In genomic region chr1:57362480-57362879, GRCh38 we compare ENCODE assay signal across 25 cellular contexts.
"Had no signal": no experiment of that assay in that cellular context is flagged by ENCODE, and none has a peak within 500 bp of the region (broad histone marks: within the 10 kb centered on the region; RNA-seq: fewer than 3 reads in every experiment).

No MANE protein-coding gene starts in this region.

- ATAC-seq: esophagus mucosa; gastrocnemius medialis; left colon; natural killer cell; pancreas; sciatic nerve; stimulated activated naive CD8-positive, alpha-beta T cell treated with anti-CD3 and anti-CD28 coated beads, Interleukin-15, amount 100 ng/mL, for 72 hours had no signal

- DNase-seq: dorsolateral prefrontal cortex; effector CD4-positive, alpha-beta T cell; foreskin fibroblast; gastrocnemius medialis; head of caudate nucleus; hippocampal formation; left colon; natural killer cell; pancreas; retina; stimulated activated CD4-positive, alpha-beta T cell treated with anti-CD3 and anti-CD28 coated beads, Interleukin-12 subunit alpha, Interleukin-12 subunit beta, amount 100 ng/mL, for 4 hours; stimulated activated CD4-positive, alpha-beta T cell treated with anti-CD3 and anti-CD28 coated beads, Interleukin-1b, Interleukin-23, amount 100 ng/mL, for 48 hours; stimulated activated CD4-positive, alpha-beta T cell treated with anti-CD3 and anti-CD28 coated beads, Interleukin-4, amount 100 ng/mL, for 1 hour; stimulated activated CD8-positive, alpha-beta memory T cell treated with anti-CD3 and anti-CD28 coated beads, Interleukin-4, amount 100 ng/mL, for 48 hours; stimulated activated naive CD4-positive, alpha-beta T cell; stimulated activated naive CD8-positive, alpha-beta T cell treated with anti-CD3 and anti-CD28 coated beads, Interleukin-15, amount 100 ng/mL, for 72 hours; thyroid gland; trophoblast cell had no signal

- H3K4me3 ChIP-seq: dorsolateral prefrontal cortex, gastrocnemius medialis, lung, pancreas, smooth muscle cell, thyroid gland, vagina had no signal

- H3K27ac ChIP-seq: epithelial cell of prostate, gastrocnemius medialis, neutrophil, pancreas, thyroid gland, vagina had no signal

- H3K36me3 ChIP-seq: gastrocnemius medialis, neutrophil, pancreas, thyroid gland, vagina had no signal

- H3K9me3 ChIP-seq: gastrocnemius medialis, pancreas, thyroid gland had no signal

- H3K4me1 ChIP-seq: gastrocnemius medialis, pancreas, thyroid gland, vagina had no signal

- H3K27me3 ChIP-seq: neutrophil, pancreas, thyroid gland, vagina had no signal
